ENCODE assay signal across 9 cellular contexts in the genomic region with DNA sequence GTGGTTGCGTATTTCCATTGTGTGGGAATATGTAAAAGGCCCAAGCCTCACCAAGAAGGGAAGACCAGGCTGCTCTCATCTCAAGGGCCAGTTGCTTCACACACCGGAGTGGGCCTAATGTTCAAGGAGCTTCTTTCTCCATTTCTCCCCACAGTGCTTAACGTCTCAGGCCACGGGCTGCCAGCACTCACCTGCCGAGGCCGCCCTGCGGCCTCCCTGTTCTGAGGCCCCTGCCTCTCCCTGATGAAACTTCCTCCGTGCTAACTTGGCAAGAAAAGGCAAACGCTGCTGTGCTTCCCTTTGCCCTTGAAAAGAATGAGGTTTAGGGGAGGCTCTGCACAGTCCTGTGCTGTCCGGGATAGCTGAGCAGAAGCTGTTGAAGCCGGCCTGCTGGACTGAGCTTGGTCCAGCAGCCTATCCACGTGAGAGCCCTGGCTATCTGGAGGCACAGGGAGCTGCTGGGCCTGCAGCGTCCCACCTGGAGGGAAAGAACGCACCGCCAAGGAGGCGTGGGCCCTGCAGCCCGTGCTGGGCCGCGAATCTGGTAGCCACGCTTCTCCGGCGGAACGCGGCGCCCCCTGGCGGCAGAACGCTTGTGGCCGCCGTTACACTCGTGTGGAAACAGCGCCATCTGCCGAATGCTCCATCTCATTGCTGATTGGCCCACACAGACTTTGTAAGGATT.
DNase-seq lines count a peak whose midpoint lies in the region; ATAC-seq and TF ChIP-seq lines count a peak whose summit lies in the region.
"Had no signal": no experiment of that assay in that cellular context is flagged by ENCODE, and none has a peak within 500 bp of the region (broad histone marks: within the 10 kb centered on the region; RNA-seq: fewer than 3 reads in every experiment).

No MANE protein-coding gene starts in this region.

- CTCF ChIA-PET in activated B cell treated with CpG ODN at 0.5 μM for 24 hours (lab: Charles Lee): interaction anchor here (1.4 to 6.3 kb wide), 5 partner anchors 9 to 98 kb away, joined by 3 to 54 read pairs (median 5); no protein-coding TSS in a partner anchor
- CTCF ChIA-PET in mammary epithelial cell (lab: Charles Lee; ENCODE audit: low non-redundant PET): interaction anchor here (0.5 to 1.4 kb wide), 2 partner anchors 16 to 98 kb away, joined by 3 to 13 read pairs; no protein-coding TSS in a partner anchor

- H4K20me1 ChIP-seq in mammary epithelial cell (ENCODE audit: insufficient read depth, low read length): no peaks in the 10 kb centered on the region

- no peak overlapping the region for H3K27ac Mint-ChIP-seq in activated B cell treated with CpG ODN at 0.5 μM for 24 hours

- POLR2A ChIA-PET in activated B cell treated with CpG ODN at 0.5 μM for 24 hours (lab: Charles Lee): no interaction called here

- peak; percentile 99 for TF ChIP-seq CTCF in GM12875 (IDR thresholded peaks at IDR 0.05; ENCODE audit: borderline replicate concordance, insufficient read depth, low read depth, low read length)
- TF ChIP-seq CTCF in activated B cell treated with CpG ODN at 0.5 μM for 24 hours (IDR thresholded peaks at IDR 0.05): peak; percentile 97
- peak; percentile 99 to 100 for TF ChIP-seq CTCF in mammary epithelial cell (conservative IDR thresholded peaks at IDR 0.05 in 1 of 2, IDR thresholded peaks at IDR 0.05 in 1 of 2; ENCODE audit: extremely low read depth in 1 of 2, insufficient read depth in 1 of 2, low read depth in 1 of 2, low read length in 2 of 2)

- peak overlapping the region; percentile 79 for H2AFZ ChIP-seq in mammary epithelial cell (ENCODE audit: low read depth, low read length)

- no peak overlapping the region for H3K9ac ChIP-seq in mammary epithelial cell (ENCODE audit: insufficient read depth, low read length)

- WGBS in mammary epithelial cell (ENCODE audit: low coverage, missing lambda C conversion rate): 27% methylated on average over 27 of the region's 32 CpGs

- no peaks in the 10 kb centered on the region for H3K4me1 ChIP-seq in mammary epithelial cell (ENCODE audit: insufficient read depth, low read length)

- peaks cover 4% of the 10 kb centered on the region for H3K4me1 Mint-ChIP-seq in activated B cell treated with CpG ODN at 0.5 μM for 24 hours

- H3K36me3 ChIP-seq in mammary epithelial cell (ENCODE audit: insufficient read depth, low read length): no peaks in the 10 kb centered on the region

- BruUV-seq in mammary epithelial cell (replicated peaks; lab: Mats Ljungman, UMichigan): no TSS peak

- no peaks in the 10 kb centered on the region for H3K27me3 ChIP-seq in mammary epithelial cell (ENCODE audit: insufficient read depth, low read length)

- dilution Hi-C loops in mammary epithelial cell (cut with HindIII; ENCODE audit: low sequenced_read_pairs): no loop called here

- intact Hi-C loops in activated B cell treated with CpG ODN at 0.5 μM for 24 hours (cut with micrococcal nuclease): loop anchor here (1.0 to 5.0 kb wide), 2 partner anchors 45 to 98 kb away; no protein-coding TSS in a partner anchor
- intact Hi-C loops in mammary epithelial cell (cut with micrococcal nuclease): loop anchor here (1.0 to 2.0 kb wide), 6 partner anchors 98 to 493 kb away; no protein-coding TSS in a partner anchor

- in situ Hi-C loops in mammary epithelial cell (cut with MboI; ENCODE audit: low sequenced_read_pairs in 2 of 2): loop anchor here (5.0 to 10.0 kb wide), 2 partner anchors 97 to 100 kb away; no protein-coding TSS in a partner anchor

- no peaks in the 10 kb centered on the region for H3K9me3 ChIP-seq in mammary epithelial cell (replicated peaks; ENCODE audit: insufficient read depth, low read length)

- DNase-seq in NCI-H2196 treated with DMSO at 0.1 percent for 48 hours (lab: John Stamatoyannopoulos, UW; ENCODE audit: unreplicated experiment) (peak; percentile 47), activated B cell treated with CpG ODN at 0.5 μM for 24 hours (peak; percentile 72), mammary epithelial cell (peak; percentile 65), kidney glomerular epithelial cell (lab: John Stamatoyannopoulos, UW) (peak; percentile 73)
- peak; percentile 87 to 89 for DNase-seq in stimulated activated CD4-positive, alpha-beta T cell treated with anti-CD3 and anti-CD28 coated beads, Interleukin-1b, Interleukin-23, amount 100 ng/mL, for 4 hours (ENCODE audit: low read depth in 2 of 2)

- H3K9me3 Mint-ChIP-seq in activated B cell treated with CpG ODN at 0.5 μM for 24 hours: peaks cover 6% of the 10 kb centered on the region

- peak; percentile 75 for ATAC-seq in HG03045 (IDR thresholded peaks at IDR 0.05; ENCODE audit: unreplicated experiment)
- ATAC-seq in activated B cell treated with CpG ODN at 0.5 μM for 24 hours (ENCODE audit: low read depth): peak; percentile 85
- no peak for ATAC-seq in HG02763 (IDR thresholded peaks at IDR 0.05; ENCODE audit: unreplicated experiment)

- no peaks in the 10 kb centered on the region for H3K36me3 Mint-ChIP-seq in activated B cell treated with CpG ODN at 0.5 μM for 24 hours (ENCODE audit: low read depth)

- H3K27ac ChIP-seq in mammary epithelial cell (ENCODE audit: insufficient read depth, low read depth, low read length): no peak overlapping the region
- H3K27ac ChIP-seq: skin epidermis had no signal

- H3K4me3 Mint-ChIP-seq in activated B cell treated with CpG ODN at 0.5 μM for 24 hours: no peak overlapping the region

- peaks cover 23% of the 10 kb centered on the region for H3K27me3 Mint-ChIP-seq in activated B cell treated with CpG ODN at 0.5 μM for 24 hours

- H3K4me2 ChIP-seq in mammary epithelial cell (ENCODE audit: insufficient read depth, low read depth, low read length): no peak overlapping the region

- H3K4me3 ChIP-seq in GM12875 (ENCODE audit: low read depth, low read length) (no peak overlapping the region), mammary epithelial cell (replicated peaks in 1 of 3; ENCODE audit: insufficient read depth in 1 of 3, low read depth in 2 of 3, low read length in 3 of 3) (no peak overlapping the region)
- H3K4me3 ChIP-seq: skin epidermis had no signal

- H3K79me2 ChIP-seq in mammary epithelial cell (ENCODE audit: insufficient read depth, low read length): no peaks in the 10 kb centered on the region
